1 cellular context compared by ENCODE assay signal in the genomic region with DNA sequence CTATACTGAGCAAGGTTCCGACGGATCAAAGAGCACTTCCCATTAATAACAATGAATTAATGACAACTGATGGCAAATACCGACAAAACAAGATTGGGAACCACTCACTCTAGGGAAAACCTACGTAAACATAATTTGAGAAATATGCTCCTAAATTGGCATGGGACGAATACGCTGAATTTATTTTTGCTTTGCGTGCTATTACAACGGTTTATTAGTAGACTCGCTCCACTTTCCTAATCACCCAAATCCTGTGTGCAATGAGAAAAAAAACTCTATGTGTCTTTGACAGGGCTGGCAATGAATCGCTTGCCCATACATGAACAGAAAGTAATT.
TF ChIP-seq lines count a peak whose summit lies in the region.

No MANE protein-coding gene starts in this region.

TF ChIP-seq in H1, 55 proteins besides CTCF, POLR2A, EP300 and RAD21:
- TF ChIP-seq FOSL1 (IDR thresholded peaks at IDR 0.05; ENCODE audit: insufficient read depth, low read depth, low read length) (no peak), CEBPB (IDR thresholded peaks at IDR 0.05; ENCODE audit: low read depth, low read length) (no peak), ASH2L (IDR thresholded peaks at IDR 0.05; ENCODE audit: low read length) (no peak), TAF1 (IDR thresholded peaks at IDR 0.05; ENCODE audit: low read depth, low read length) (no peak), SIRT6 (IDR thresholded peaks at IDR 0.05; ENCODE audit: low read length) (no peak), EGR1 (IDR thresholded peaks at IDR 0.05; ENCODE audit: borderline replicate concordance, low read depth, low read length) (no peak), BACH1 (IDR thresholded peaks at IDR 0.05; ENCODE audit: low read length) (no peak), BCL11A (IDR thresholded peaks at IDR 0.05; ENCODE audit: low read depth in 2 of 2, low read length in 2 of 2) (no peak), YY1 (IDR thresholded peaks at IDR 0.05; ENCODE audit: low read depth, low read length) (no peak), CHD1 (IDR thresholded peaks at IDR 0.05; ENCODE audit: low read depth, low read length) (no peak), CTBP2 (IDR thresholded peaks at IDR 0.05; ENCODE audit: borderline replicate concordance, insufficient read depth, insufficient read length, low read length) (no peak), JUN (IDR thresholded peaks at IDR 0.05; ENCODE audit: low read depth, low read length) (no peak), SAP30 (IDR thresholded peaks at IDR 0.05; ENCODE audit: insufficient read depth, insufficient replicate concordance, low read length) (no peak), KDM5A (IDR thresholded peaks at IDR 0.05; ENCODE audit: low read length) (no peak), RNF2 (IDR thresholded peaks at IDR 0.05; ENCODE audit: borderline replicate concordance, low read depth, low read length, missing control alignments, poor library complexity, severe bottlenecking) (no peak), GTF2F1 (IDR thresholded peaks at IDR 0.05; ENCODE audit: borderline replicate concordance, low read depth, low read length) (no peak), JUND (IDR thresholded peaks at IDR 0.05; ENCODE audit: low read length) (no peak)
- TF ChIP-seq, protein P1, sequence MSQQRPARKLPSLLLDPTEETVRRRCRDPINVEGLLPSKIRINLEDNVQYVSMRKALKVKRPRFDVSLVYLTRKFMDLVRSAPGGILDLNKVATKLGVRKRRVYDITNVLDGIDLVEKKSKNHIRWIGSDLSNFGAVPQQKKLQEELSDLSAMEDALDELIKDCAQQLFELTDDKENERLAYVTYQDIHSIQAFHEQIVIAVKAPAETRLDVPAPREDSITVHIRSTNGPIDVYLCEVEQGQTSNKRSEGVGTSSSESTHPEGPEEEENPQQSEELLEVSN (IDR thresholded peaks at IDR 0.05) = no peak
TF ChIP-seq in H1: peak in this region for 0.
